In genomic region chr17:57413848-57414651, GRCh38 we compare ENCODE assay signal across 27 cellular contexts.
DNase-seq lines count a peak whose midpoint lies in the region; ATAC-seq and TF ChIP-seq lines count a peak whose summit lies in the region.
"Had no signal": no experiment of that assay in that cellular context is flagged by ENCODE, and none has a peak within 500 bp of the region (broad histone marks: within the 10 kb centered on the region; RNA-seq: fewer than 3 reads in every experiment).

No MANE protein-coding gene starts in this region.

- H2BK12ac ChIP-seq in neuronal stem cell (ENCODE audit: low read length) = no peak overlapping the region

- no peak overlapping the region for H3K23ac ChIP-seq in neuronal stem cell (ENCODE audit: low read depth, low read length, poor library complexity)

- no peak overlapping the region for H2AK5ac ChIP-seq in neuronal stem cell (ENCODE audit: low read depth, low read length)

- H2AFZ ChIP-seq in hepatocyte (no peak overlapping the region), neuronal stem cell (ENCODE audit: low read length) (no peak overlapping the region)

- 76% methylated on average over 9 of the region's 9 CpGs for WGBS in hepatocyte (ENCODE audit: low lambda C conversion rate, missing lambda C conversion rate)
- WGBS in neuronal stem cell (ENCODE audit: extremely low coverage in 2 of 2, insufficient read length in 2 of 2, insufficient replicate concordance in 1 of 2), 2 donors = no CpG with 5 or more reads among the region's 9 CpGs

- no peak for TF ChIP-seq CTCF in hepatocyte (IDR thresholded peaks at IDR 0.05; ENCODE audit: poor library complexity)

- peak overlapping the region; percentile 86 for H3K27ac ChIP-seq in hepatocyte
- H3K27ac ChIP-seq in neuronal stem cell (replicated peaks; ENCODE audit: low read length) = no peak overlapping the region
- H3K27ac ChIP-seq: ascending aorta, esophagus squamous epithelium, RWPE1, SK-N-MC had no signal

- H4K91ac ChIP-seq in neuronal stem cell (ENCODE audit: low read depth, low read length, poor library complexity) = no peak overlapping the region

- no peaks in the 10 kb centered on the region for H3K9me2 ChIP-seq in hepatocyte (replicated peaks; ENCODE audit: insufficient read depth)

- peak overlapping the region; percentile 23 for H3K18ac ChIP-seq in neuronal stem cell (ENCODE audit: low read length)

- no peaks in the 10 kb centered on the region for H3K36me3 ChIP-seq in hepatocyte (replicated peaks; ENCODE audit: insufficient read depth, low read depth)
- peaks cover 0 to 33% of the 10 kb centered on the region in 2 donors for H3K36me3 ChIP-seq in neuronal stem cell (replicated peaks in 1 of 2; ENCODE audit: control insufficient read depth in 2 of 2, insufficient read depth in 2 of 2, low read length in 2 of 2)
- H3K36me3 ChIP-seq: ascending aorta, esophagus squamous epithelium had no signal

- ATAC-seq in HG02610 (IDR thresholded peaks at IDR 0.05; ENCODE audit: unreplicated experiment) = no peak
- ATAC-seq in HG03571 (IDR thresholded peaks at IDR 0.05; ENCODE audit: unreplicated experiment) = no peak
- ATAC-seq in GM21423 (IDR thresholded peaks at IDR 0.05; ENCODE audit: unreplicated experiment) = no peak
- ATAC-seq: left cardiac atrium; stimulated activated effector memory CD8-positive, alpha-beta T cell treated with anti-CD3 and anti-CD28 coated beads, Interleukin-12 subunit alpha, Interleukin-12 subunit beta, amount 100 ng/mL, for 72 hours had no signal

- no peak overlapping the region for H3K14ac ChIP-seq in neuronal stem cell (ENCODE audit: low read length)

- no peak overlapping the region for H4K8ac ChIP-seq in neuronal stem cell (ENCODE audit: low read depth, low read length)

- no peaks in the 10 kb centered on the region for H3K27me3 ChIP-seq in hepatocyte
- H3K27me3 ChIP-seq in neuronal stem cell (ENCODE audit: control insufficient read depth in 3 of 3, insufficient read depth in 3 of 3, low read depth in 1 of 3, low read length in 3 of 3) = no peaks in the 10 kb centered on the region
- H3K27me3 ChIP-seq: ascending aorta; BLaER1 treated with 17β-estradiol and CSF1 and Interleukin-3, amounts not matched to agents 10 nM and 100 nM; esophagus squamous epithelium had no signal

- H2BK5ac ChIP-seq in neuronal stem cell (ENCODE audit: low read length) = no peak overlapping the region

- no peak overlapping the region for H3K9ac ChIP-seq in neuronal stem cell (ENCODE audit: low read depth, low read length, poor library complexity)
- H3K9ac ChIP-seq: BLaER1 treated with 17β-estradiol and CSF1 and Interleukin-3, amounts not matched to agents 10 nM and 100 nM had no signal

- no peaks in the 10 kb centered on the region for H4K20me1 ChIP-seq in hepatocyte (ENCODE audit: insufficient read depth, poor library complexity, severe bottlenecking)

- H3K4me2 ChIP-seq in hepatocyte (no peak overlapping the region), neuronal stem cell (ENCODE audit: insufficient read depth, low read length, poor library complexity, severe bottlenecking) (no peak overlapping the region)
- H3K4me2 ChIP-seq: BLaER1 treated with 17β-estradiol and CSF1 and Interleukin-3, amounts not matched to agents 10 nM and 100 nM had no signal

- H3K9me3 ChIP-seq in hepatocyte (ENCODE audit: low read depth) (no peaks in the 10 kb centered on the region), neuronal stem cell (replicated peaks in 1 of 2; ENCODE audit: control insufficient read depth in 2 of 2, insufficient read depth in 1 of 2, low read depth in 1 of 2, low read length in 2 of 2) (peaks cover 2 to 6% of the 10 kb centered on the region in 2 donors)
- H3K9me3 ChIP-seq: ascending aorta, esophagus squamous epithelium had no signal

- DNase-seq in COLO829 (ENCODE audit: low spot score) (peak; percentile 58), HuH-7.5 (ENCODE audit: low spot score) (peak; percentile 75), hepatocyte (ENCODE audit: low spot score) (peak; percentile 56), neuronal stem cell (ENCODE audit: low spot score) (no peak), NK-92 (lab: John Stamatoyannopoulos, UW; ENCODE audit: unreplicated experiment) (no peak)
- DNase-seq: activated CD4-positive, CD25-positive, alpha-beta regulatory T cell treated with anti-CD3 and anti-CD28 coated beads, Interleukin-2, amount 50 U/mL, for 72 hours; activated effector memory CD4-positive, alpha-beta T cell treated with Interleukin-2 at 50 U/mL for 16 hours; activated T-cell treated with anti-CD3 and anti-CD28 coated beads for 4 hours; caudate nucleus; esophagus squamous epithelium; Karpas-422; left cardiac atrium; mesenchymal stem cell; naive B cell; NCI-H1436; NCI-H345; NCI-H774; right cardiac atrium; stimulated activated CD4-positive, alpha-beta T cell treated with anti-CD3 and anti-CD28 coated beads, Interleukin-4, amount 100 ng/mL, for 24 hours had no signal

- H3K79me2 ChIP-seq in hepatocyte = peaks cover 79% of the 10 kb centered on the region

- peaks cover 12% of the 10 kb centered on the region for H3K79me1 ChIP-seq in neuronal stem cell (ENCODE audit: low read depth, low read length)

- H3K4ac ChIP-seq in neuronal stem cell (ENCODE audit: low read length) = no peak overlapping the region

- peaks cover 23% of the 10 kb centered on the region for H3K4me1 ChIP-seq in hepatocyte (ENCODE audit: insufficient read depth)
- H3K4me1 ChIP-seq in neuronal stem cell (ENCODE audit: control insufficient read depth in 2 of 2, insufficient read depth in 1 of 2, low read depth in 1 of 2, low read length in 2 of 2) = peaks cover 17 to 20% of the 10 kb centered on the region in 2 donors
- H3K4me1 ChIP-seq: ascending aorta, esophagus squamous epithelium had no signal

- H2BK120ac ChIP-seq in neuronal stem cell (ENCODE audit: low read depth, low read length) = no peak overlapping the region

- no peak overlapping the region for H2BK15ac ChIP-seq in neuronal stem cell (ENCODE audit: low read length)

- H3K4me3 ChIP-seq in hepatocyte = no peak overlapping the region
- no peak overlapping the region for H3K4me3 ChIP-seq in neuronal stem cell (ENCODE audit: low read length in 2 of 2)
- H3K4me3 ChIP-seq: ascending aorta; BLaER1 treated with 17β-estradiol and CSF1 and Interleukin-3, amounts not matched to agents 10 nM and 100 nM; esophagus squamous epithelium; SK-N-MC had no signal

Comparison
In these comparisons a context has a peak if more than half of its experiments do, and no peak if none do; other contexts are left out.
1. DNase-seq: peak in COLO829 (single experiment), HuH-7.5 (single experiment) and hepatocyte (single experiment); none in neuronal stem cell (single experiment) and NK-92 (single experiment).